11 cellular contexts compared by ENCODE assay signal in genomic region chr7:8386926-8387550, GRCh38. TPM values are rescaled to one million over a fixed set of nuclear protein-coding genes. Genes with fewer than 3 reads are reported as not detected.
A peak's percentile ranks its signal among the peaks of the same experiment; 100 is the strongest.
DNase-seq lines count a peak whose midpoint lies in the region; ATAC-seq, FAIRE-seq and TF ChIP-seq lines count a peak whose summit lies in the region.
"Had no signal": no experiment of that assay in that cellular context is flagged by ENCODE, and none has a peak within 500 bp of the region (broad histone marks: within the 10 kb centered on the region; RNA-seq: fewer than 3 reads in every experiment).

No MANE protein-coding gene starts in this region.

- no peaks in the 10 kb centered on the region for H3K4me1 Mint-ChIP-seq in activated CD8-positive, alpha-beta T cell treated with anti-CD3 and anti-CD28 coated beads, Interleukin-2, amount 10 ng/mL, durations not matched to agents 7 days and 5 days (ENCODE audit: low read depth)

- H3K4me1 ChIP-seq in pancreas: no peaks in the 10 kb centered on the region
- H3K4me1 ChIP-seq in SK-N-SH (ENCODE audit: control insufficient read depth in 1 of 2, insufficient read depth in 2 of 2, low read depth in 1 of 2, low read length in 1 of 2): peaks cover 0 to 3% of the 10 kb centered on the region in 2 experiments; a peak in 1 of 4 replicates

- 43 to 48% methylated on average over 5 of the region's 5 CpGs for WGBS in pancreas, 2 donors
- 22% methylated on average over 5 of the region's 5 CpGs for WGBS in SK-N-SH (ENCODE audit: low lambda C conversion rate)

- no peak overlapping the region for H3K9ac ChIP-seq in SK-N-SH

- H3K36me3 ChIP-seq in pancreas (no peaks in the 10 kb centered on the region), SK-N-SH (replicated peaks in 1 of 2; ENCODE audit: control insufficient read depth in 1 of 2, insufficient read depth in 2 of 2, low read length in 1 of 2) (no peaks in the 10 kb centered on the region)
- H3K36me3 ChIP-seq: thoracic aorta had no signal

- no peaks in the 10 kb centered on the region for H3K79me2 ChIP-seq in SK-N-SH (ENCODE audit: insufficient read depth)

- no peaks in the 10 kb centered on the region for H4K20me1 ChIP-seq in SK-N-SH (ENCODE audit: insufficient read depth)

- H3K9me2 ChIP-seq in SK-N-SH: no peaks in the 10 kb centered on the region

- H3K27ac ChIP-seq in pancreas (no peak overlapping the region), SK-N-SH (ENCODE audit: low read depth in 2 of 2, low read length in 1 of 2) (no peak overlapping the region)
- H3K27ac ChIP-seq: thoracic aorta had no signal

- H3K9me3 ChIP-seq in pancreas: no peaks in the 10 kb centered on the region
- no peaks in the 10 kb centered on the region for H3K9me3 ChIP-seq in SK-N-SH
- H3K9me3 ChIP-seq: thoracic aorta had no signal

- H3K36me3 Mint-ChIP-seq in activated CD8-positive, alpha-beta T cell treated with anti-CD3 and anti-CD28 coated beads, Interleukin-2, amount 10 ng/mL, durations not matched to agents 7 days and 5 days (ENCODE audit: low read depth): no peaks in the 10 kb centered on the region

- FAIRE-seq in pancreas (lab: Jason Lieb, UNC): no peak
- FAIRE-seq: colon had no signal

- H3K27me3 ChIP-seq in pancreas (peaks cover 0 to 3% (median 0%) of the 10 kb centered on the region in 4 donors), SK-N-SH (ENCODE audit: insufficient read depth) (no peaks in the 10 kb centered on the region)

- DNase-seq in pancreas (no peak), SK-N-SH (no peak), NCI-H128 (lab: John Stamatoyannopoulos, UW; ENCODE audit: unreplicated experiment) (no peak), NCI-H1105 treated with DMSO at 0.1 percent for 48 hours (lab: John Stamatoyannopoulos, UW) (no peak)
- DNase-seq in activated CD8-positive, alpha-beta T cell treated with anti-CD3 and anti-CD28 coated beads, Interleukin-2, amount 10 ng/mL, durations not matched to agents 7 days and 5 days: no peak
- DNase-seq: activated CD8-positive, alpha-beta memory T cell treated with anti-CD3 and anti-CD28 coated beads, Interleukin-2, amount 50 U/mL, for 4 hours had no signal

- CTCF ChIA-PET in SK-N-SH (lab: Yijun Ruan, JAX): interaction anchor here (1.6 kb wide), 1 partner anchor 10 kb away, joined by 4 read pairs; no protein-coding TSS in a partner anchor
- CTCF ChIA-PET in activated CD8-positive, alpha-beta T cell treated with anti-CD3 and anti-CD28 coated beads, Interleukin-2, amount 10 ng/mL, durations not matched to agents 7 days and 5 days (lab: Charles Lee): no interaction called here

- H3K4me3 Mint-ChIP-seq in activated CD8-positive, alpha-beta T cell treated with anti-CD3 and anti-CD28 coated beads, Interleukin-2, amount 10 ng/mL, durations not matched to agents 7 days and 5 days: no peak overlapping the region

- TF ChIP-seq RAD21 in SK-N-SH (IDR thresholded peaks at IDR 0.05; ENCODE audit: low read length): no peak

- POLR2A ChIA-PET in SK-N-SH (lab: Yijun Ruan, JAX): no interaction called here
- POLR2A ChIA-PET in activated CD8-positive, alpha-beta T cell treated with anti-CD3 and anti-CD28 coated beads, Interleukin-2, amount 10 ng/mL, durations not matched to agents 7 days and 5 days (lab: Charles Lee): no interaction called here

- H3K4me2 ChIP-seq in SK-N-SH: no peak overlapping the region

- H3K9me3 Mint-ChIP-seq in activated CD8-positive, alpha-beta T cell treated with anti-CD3 and anti-CD28 coated beads, Interleukin-2, amount 10 ng/mL, durations not matched to agents 7 days and 5 days (ENCODE audit: insufficient read depth): no peaks in the 10 kb centered on the region

- no peak overlapping the region for H2AFZ ChIP-seq in SK-N-SH (ENCODE audit: low read depth)

- H3F3A ChIP-seq in SK-N-SH (replicated peaks; ENCODE audit: insufficient read depth): no peaks in the 10 kb centered on the region

- intact Hi-C loops in pancreas (cut with DNase I): no loop called here

- peaks cover 3% of the 10 kb centered on the region for H3K27me3 Mint-ChIP-seq in activated CD8-positive, alpha-beta T cell treated with anti-CD3 and anti-CD28 coated beads, Interleukin-2, amount 10 ng/mL, durations not matched to agents 7 days and 5 days (ENCODE audit: low read depth)

- no peak for TF ChIP-seq CTCF in pancreas (IDR thresholded peaks at IDR 0.05)
- TF ChIP-seq CTCF in SK-N-SH (IDR thresholded peaks at IDR 0.05): no peak

- no peak overlapping the region for H3K27ac Mint-ChIP-seq in activated CD8-positive, alpha-beta T cell treated with anti-CD3 and anti-CD28 coated beads, Interleukin-2, amount 10 ng/mL, durations not matched to agents 7 days and 5 days

- ATAC-seq in GM19035 (IDR thresholded peaks at IDR 0.05; ENCODE audit: unreplicated experiment) (peak; percentile 75), GM21825 (IDR thresholded peaks at IDR 0.05; ENCODE audit: unreplicated experiment) (peak; percentile 71), HG03432 (IDR thresholded peaks at IDR 0.05; ENCODE audit: unreplicated experiment) (peak; percentile 86), pancreas (peak in 3 of 4 donors; percentile 34 to 80 (median 79))
- ATAC-seq in activated CD8-positive, alpha-beta T cell treated with anti-CD3 and anti-CD28 coated beads, Interleukin-2, amount 10 ng/mL, durations not matched to agents 7 days and 5 days: no peak

- TF ChIP-seq EP300 in SK-N-SH (IDR thresholded peaks at IDR 0.05; ENCODE audit: borderline replicate concordance in 1 of 2, low read depth in 1 of 2, low read length in 1 of 2): no peak

- H3K4me3 ChIP-seq in pancreas (no peak overlapping the region), SK-N-SH (ENCODE audit: low read depth in 2 of 2, low read length in 1 of 2) (no peak overlapping the region)
- H3K4me3 ChIP-seq: thoracic aorta had no signal

TF ChIP-seq in SK-N-SH, 30 proteins besides CTCF, POLR2A, EP300 and RAD21 (continues in another document):
- TF ChIP-seq NFIC (IDR thresholded peaks at IDR 0.05; ENCODE audit: borderline replicate concordance): no peak
- TF ChIP-seq TCF12 (IDR thresholded peaks at IDR 0.05): no peak
- TF ChIP-seq REST (IDR thresholded peaks at IDR 0.05; ENCODE audit: low read depth, low read length): no peak
- no peak for TF ChIP-seq SMC3 (IDR thresholded peaks at IDR 0.05; ENCODE audit: low read depth, low read length)
- TF ChIP-seq, protein P1, sequence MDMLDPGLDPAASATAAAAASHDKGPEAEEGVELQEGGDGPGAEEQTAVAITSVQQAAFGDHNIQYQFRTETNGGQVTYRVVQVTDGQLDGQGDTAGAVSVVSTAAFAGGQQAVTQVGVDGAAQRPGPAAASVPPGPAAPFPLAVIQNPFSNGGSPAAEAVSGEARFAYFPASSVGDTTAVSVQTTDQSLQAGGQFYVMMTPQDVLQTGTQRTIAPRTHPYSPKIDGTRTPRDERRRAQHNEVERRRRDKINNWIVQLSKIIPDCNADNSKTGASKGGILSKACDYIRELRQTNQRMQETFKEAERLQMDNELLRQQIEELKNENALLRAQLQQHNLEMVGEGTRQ (IDR thresholded peaks at IDR 0.05; ENCODE audit: borderline replicate concordance, low read depth, low read length): no peak
- no peak for TF ChIP-seq RFX5 (IDR thresholded peaks at IDR 0.05; ENCODE audit: low read length)
- no peak for TF ChIP-seq FOSL2 (IDR thresholded peaks at IDR 0.05; ENCODE audit: borderline replicate concordance, low read depth)
- no peak for TF ChIP-seq TAF1 (IDR thresholded peaks at IDR 0.05; ENCODE audit: borderline replicate concordance, low read depth, low read length)
- TF ChIP-seq RCOR1 (IDR thresholded peaks at IDR 0.05; ENCODE audit: low read length): no peak
- TF ChIP-seq, protein P2, sequence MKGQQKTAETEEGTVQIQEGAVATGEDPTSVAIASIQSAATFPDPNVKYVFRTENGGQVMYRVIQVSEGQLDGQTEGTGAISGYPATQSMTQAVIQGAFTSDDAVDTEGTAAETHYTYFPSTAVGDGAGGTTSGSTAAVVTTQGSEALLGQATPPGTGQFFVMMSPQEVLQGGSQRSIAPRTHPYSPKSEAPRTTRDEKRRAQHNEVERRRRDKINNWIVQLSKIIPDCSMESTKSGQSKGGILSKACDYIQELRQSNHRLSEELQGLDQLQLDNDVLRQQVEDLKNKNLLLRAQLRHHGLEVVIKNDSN (IDR thresholded peaks at IDR 0.05; ENCODE audit: borderline replicate concordance, low read depth): no peak
- no peak for TF ChIP-seq NRF1 (IDR thresholded peaks at IDR 0.05; ENCODE audit: low read depth, low read length)
- TF ChIP-seq RXRA (IDR thresholded peaks at IDR 0.05; ENCODE audit: borderline replicate concordance, low read depth): no peak
- TF ChIP-seq, protein P3, sequence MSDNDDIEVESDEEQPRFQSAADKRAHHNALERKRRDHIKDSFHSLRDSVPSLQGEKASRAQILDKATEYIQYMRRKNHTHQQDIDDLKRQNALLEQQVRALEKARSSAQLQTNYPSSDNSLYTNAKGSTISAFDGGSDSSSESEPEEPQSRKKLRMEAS (IDR thresholded peaks at IDR 0.05; ENCODE audit: low read depth): no peak
- no peak for TF ChIP-seq ELF1 (IDR thresholded peaks at IDR 0.05)

RNA-seq across cellular contexts. Expression of gene NXPH1, which starts 46.4 kb away (rescaled TPM):
- not detected for total RNA-seq in pancreas
- polyA plus RNA-seq in pancreas: not detected
- polyA plus RNA-seq in SK-N-SH (2012; rRNA removed): not detected in 2 replicates
- 0.01 and 0.16 TPM in 2 replicates for polyA plus RNA-seq in SK-N-SH (2012; cell fraction: cytosol; rRNA removed)
- polyA plus RNA-seq in SK-N-SH (2012; cell fraction: nucleus; rRNA removed): not detected in 2 replicates
- total RNA-seq in activated CD8-positive, alpha-beta T cell treated with anti-CD3 and anti-CD28 coated beads, Interleukin-2, amount 10 ng/mL, durations not matched to agents 7 days and 5 days: not detected
- total RNA-seq: thoracic aorta had no signal
